Comparison of ENCODE assay signal across 1 cellular context in the genomic region with DNA sequence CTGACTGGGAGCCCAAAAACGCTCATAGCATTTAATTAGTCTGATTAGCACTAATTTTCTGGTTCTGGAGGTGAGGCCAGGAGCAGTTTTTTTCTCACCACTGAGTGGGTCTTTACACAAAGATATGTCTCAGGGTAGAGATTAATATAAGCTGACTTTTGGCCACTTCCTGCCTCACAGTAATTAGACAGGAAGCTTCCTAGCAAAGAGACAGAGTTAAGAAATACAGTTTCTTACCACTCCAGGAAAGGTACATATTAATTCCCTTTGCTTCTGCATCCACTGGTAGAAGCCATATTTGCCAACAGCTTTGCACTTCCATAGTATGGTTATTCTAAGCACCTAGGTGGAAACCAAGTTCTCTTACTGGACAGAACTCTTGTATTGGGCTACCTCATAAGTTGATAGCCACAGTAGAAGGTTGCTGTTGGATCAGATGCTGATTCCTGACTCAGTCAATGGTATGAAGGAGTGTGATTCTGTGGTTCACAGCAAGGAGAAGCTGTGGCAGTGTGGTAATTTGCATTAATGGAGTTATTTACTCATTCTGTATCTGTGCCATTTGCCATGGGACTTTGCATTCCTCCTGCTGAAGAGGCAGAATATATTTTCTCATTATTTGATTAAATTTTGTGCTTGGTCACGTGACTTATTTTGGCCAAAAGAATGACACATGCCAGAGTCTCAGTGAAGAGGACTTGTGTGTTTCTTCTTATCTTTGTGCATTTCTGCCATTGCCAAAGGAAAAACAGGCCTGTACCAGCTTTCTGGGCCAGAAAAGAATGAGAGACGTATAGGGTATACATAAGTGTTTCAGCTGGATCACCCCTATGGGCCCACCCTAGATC.
A peak's percentile ranks its signal among the peaks of the same experiment; 100 is the strongest.
TF ChIP-seq lines count a peak whose summit lies in the region.

No MANE protein-coding gene starts in this region.

TF ChIP-seq in GM12878, 131 proteins besides CTCF, POLR2A, EP300 and RAD21:
- TF ChIP-seq BHLHE40 (IDR thresholded peaks at IDR 0.05; ENCODE audit: borderline replicate concordance in 1 of 2, low read depth in 2 of 2, low read length in 1 of 2) (peak in 1 of 2 experiments; percentile 31; a peak in 1 of 4 replicates), RAD51 (IDR thresholded peaks at IDR 0.05) (peak; percentile 76; the same call in 1 of the 2 replicates), TBL1XR1 (IDR thresholded peaks at IDR 0.05; ENCODE audit: low read depth, low read length) (no peak)
